In the genomic region with DNA sequence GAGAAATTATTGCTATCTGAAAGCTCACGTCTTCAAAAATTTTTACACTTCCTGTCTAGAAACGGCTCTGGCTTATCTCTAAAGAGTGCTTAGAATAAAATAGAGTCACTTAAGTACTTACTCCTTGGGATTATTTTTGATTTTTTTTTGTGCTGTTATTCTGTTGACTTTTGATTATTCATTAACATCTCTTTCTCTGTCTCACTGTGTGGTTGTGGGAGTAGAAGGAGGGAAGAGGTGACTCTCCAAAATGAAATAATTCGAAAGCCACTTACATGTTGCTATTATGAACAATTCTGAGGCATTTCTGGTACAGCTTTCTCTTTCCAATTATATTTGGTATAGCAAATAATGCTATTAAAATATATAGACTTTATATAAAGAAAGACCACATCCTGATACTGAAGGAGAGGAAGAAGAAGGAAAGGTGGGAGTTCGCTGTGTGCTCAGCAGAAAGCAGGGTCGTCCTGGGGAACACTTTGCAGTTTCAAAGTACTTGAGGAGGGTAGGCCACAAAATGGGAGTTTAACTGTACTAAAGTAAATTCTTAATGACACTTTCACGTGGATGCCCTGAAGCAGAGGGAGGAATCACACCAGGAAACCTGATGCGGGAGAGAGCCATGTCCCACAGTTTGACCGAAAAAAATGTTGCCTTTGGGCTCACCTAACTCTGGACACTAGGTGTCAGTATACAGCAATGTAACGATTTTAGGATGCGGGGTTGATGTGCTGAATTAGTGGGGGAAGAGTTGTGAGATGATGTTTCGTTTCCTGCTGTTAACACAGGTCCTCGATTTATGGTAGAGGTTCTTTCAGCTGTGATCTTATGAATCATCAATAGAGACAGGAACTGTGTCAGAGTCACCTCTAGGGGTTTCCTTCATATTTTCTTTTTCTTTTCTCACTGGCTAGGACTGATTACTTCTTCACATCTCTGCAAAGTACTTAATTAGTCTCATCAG, we compare ENCODE assay signal across 8 cellular contexts. TPM values are rescaled to one million over a fixed set of nuclear protein-coding genes. Genes with fewer than 3 reads are reported as not detected.
DNase-seq lines count a peak whose midpoint lies in the region; ATAC-seq and TF ChIP-seq lines count a peak whose summit lies in the region.

No MANE protein-coding gene starts in this region.

- H3K79me2 ChIP-seq in hepatocyte = no peaks in the 10 kb centered on the region

- H3K4me3 ChIP-seq in astrocyte of the cerebellum (ENCODE audit: low read depth, low read length) (no peak overlapping the region), hepatocyte (no peak overlapping the region), skeletal muscle cell (ENCODE audit: low read depth, low read length) (peak overlapping the region; percentile 28)

- H3K4me1 ChIP-seq in hepatocyte (ENCODE audit: insufficient read depth) = peaks cover 7% of the 10 kb centered on the region

- no peaks in the 10 kb centered on the region for H4K20me1 ChIP-seq in hepatocyte (ENCODE audit: insufficient read depth, poor library complexity, severe bottlenecking)

- ATAC-seq in GM18858 (IDR thresholded peaks at IDR 0.05; ENCODE audit: unreplicated experiment) (peak; percentile 95), HG03025 (IDR thresholded peaks at IDR 0.05; ENCODE audit: low FRiP score, unreplicated experiment) (peak; percentile 95)

- peak overlapping the region; percentile 49 for H3K27ac ChIP-seq in hepatocyte

- H2AFZ ChIP-seq in hepatocyte = peak overlapping the region; percentile 23

- H3K9me3 ChIP-seq in hepatocyte (ENCODE audit: low read depth) = peaks cover 4% of the 10 kb centered on the region

- 21% methylated on average over 12 of the region's 12 CpGs for WGBS in hepatocyte (ENCODE audit: low lambda C conversion rate, missing lambda C conversion rate)

- H3K27me3 ChIP-seq in hepatocyte = no peaks in the 10 kb centered on the region

- peak overlapping the region; percentile 71 for H3K4me2 ChIP-seq in hepatocyte

- no peaks in the 10 kb centered on the region for H3K36me3 ChIP-seq in hepatocyte (replicated peaks; ENCODE audit: insufficient read depth, low read depth)

- in situ Hi-C loops in astrocyte of the cerebellum (cut with HindIII; ENCODE audit: low sequenced_read_pairs) = no loop called here

- DNase-seq in AG08396 (ENCODE audit: low spot score) = peak; percentile 60
- peak; percentile 50 for DNase-seq in NCI-H2029 (lab: John Stamatoyannopoulos, UW)
- DNase-seq in T-helper 2 cell = peak in 4 of 5 experiments; percentile 9 to 91 (median 36)
- DNase-seq in astrocyte of the cerebellum (ENCODE audit: low read depth) = peak; percentile 76
- peak; percentile 85 for DNase-seq in hepatocyte (ENCODE audit: low spot score)
- DNase-seq in skeletal muscle cell (ENCODE audit: low read depth) = peak; percentile 90

- peak; percentile 78 for TF ChIP-seq CTCF in astrocyte of the cerebellum (IDR thresholded peaks at IDR 0.05; ENCODE audit: low read depth, low read length, missing control alignments)
- peak; percentile 89 for TF ChIP-seq CTCF in hepatocyte (IDR thresholded peaks at IDR 0.05; ENCODE audit: poor library complexity)

- no peaks in the 10 kb centered on the region for H3K9me2 ChIP-seq in hepatocyte (replicated peaks; ENCODE audit: insufficient read depth)

RNA-seq across cellular contexts. Expression of a gene that starts 9.8 kb away (rescaled TPM):
- 156 and 158 TPM in 2 replicates for total RNA-seq in hepatocyte
- 134 and 138 TPM in 2 replicates for polyA plus RNA-seq in hepatocyte

Comparison
In these comparisons a context has a peak if more than half of its experiments do, and no peak if none do; other contexts are left out.
1. DNase-seq: peak in every context shown above with its lines; median percentile 90 in skeletal muscle cell; 85 in hepatocyte; 76 in astrocyte of the cerebellum; 60 in AG08396; 50 in NCI-H2029; 36 in T-helper 2 cell.